15 cellular contexts compared by ENCODE assay signal in the genomic region with DNA sequence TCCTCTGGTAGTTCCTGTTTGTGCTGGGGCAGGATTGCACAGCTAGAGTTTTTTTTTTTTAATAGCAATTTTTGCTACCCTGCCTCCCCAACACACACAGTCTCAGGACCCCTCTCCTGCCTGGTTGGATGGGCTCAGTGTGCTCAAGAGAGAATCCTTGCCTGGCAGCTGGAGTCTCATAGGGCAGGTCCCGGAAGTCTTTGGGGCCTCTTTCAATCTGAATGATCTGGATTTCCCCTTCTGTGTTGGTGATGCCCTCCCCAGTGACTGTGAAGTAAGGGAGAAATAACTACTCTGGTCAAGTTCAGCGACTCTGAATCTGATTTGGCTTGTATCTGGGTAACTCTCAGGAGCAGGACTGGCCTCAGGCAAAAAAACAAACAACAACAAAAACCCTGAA.
A peak's percentile ranks its signal among the peaks of the same experiment; 100 is the strongest.
DNase-seq lines count a peak whose midpoint lies in the region; ATAC-seq, FAIRE-seq and TF ChIP-seq lines count a peak whose summit lies in the region.
"Had no signal": no experiment of that assay in that cellular context is flagged by ENCODE, and none has a peak within 500 bp of the region (broad histone marks: within the 10 kb centered on the region; RNA-seq: fewer than 3 reads in every experiment).

No MANE protein-coding gene starts in this region.

- H3K36me3 ChIP-seq in GM23338 (ENCODE audit: insufficient read depth), result no peaks in the 10 kb centered on the region
- H3K36me3 ChIP-seq: esophagus muscularis mucosa, heart right ventricle, suprapubic skin had no signal

- no peak overlapping the region for H3K27ac ChIP-seq in GM23338 (ENCODE audit: low read depth)
- H3K27ac ChIP-seq: esophagus muscularis mucosa, heart right ventricle, suprapubic skin had no signal

- TF ChIP-seq CTCF in GM23338 (conservative IDR thresholded peaks at IDR 0.05; ENCODE audit: low read depth in 2 of 2), result no peak

- H3K9me2 ChIP-seq in GM23338 (ENCODE audit: insufficient read depth), result 0 out of 2 replicates have a peak, but pooled peaks cover 3% of the 10 kb centered on the region
- H3K9me2 ChIP-seq: SK-N-SH had no signal

- intact Hi-C loops in left cardiac atrium (cut with DNase I), result no loop called here

- H3K27me3 ChIP-seq in GM23338 (ENCODE audit: insufficient read depth), result no peaks in the 10 kb centered on the region
- H3K27me3 ChIP-seq: esophagus muscularis mucosa, suprapubic skin had no signal

- no peak overlapping the region for H3K4me3 ChIP-seq in GM23338
- H3K4me3 ChIP-seq: esophagus muscularis mucosa, heart right ventricle, suprapubic skin had no signal

- peak overlapping the region; percentile 13; the same call in 1 of the 2 replicates for H3K27ac Mint-ChIP-seq in GM23338
- H3K27ac Mint-ChIP-seq: dendritic cell treated with granulocyte-macrophage colony-stimulating factor and Interleukin-4, amounts not matched to agents 40 ng/mL and 50 ng/mL, for 4 days had no signal

- H4K20me1 ChIP-seq in GM23338 (replicated peaks; ENCODE audit: insufficient read depth), result no peaks in the 10 kb centered on the region

- peak; percentile 80 for FAIRE-seq in GM12891 (lab: Jason Lieb, UNC)

- no peaks in the 10 kb centered on the region for H3K27me3 Mint-ChIP-seq in GM23338 (ENCODE audit: insufficient read depth, low read depth, poor library complexity)
- H3K27me3 Mint-ChIP-seq: dendritic cell treated with granulocyte-macrophage colony-stimulating factor and Interleukin-4, amounts not matched to agents 40 ng/mL and 50 ng/mL, for 4 days had no signal

- H3F3A ChIP-seq in GM23338 (replicated peaks; ENCODE audit: low read depth), result no peaks in the 10 kb centered on the region

- no peak overlapping the region for H3K4me2 ChIP-seq in GM23338
- H3K4me2 ChIP-seq: SK-N-SH had no signal

- H3K36me3 Mint-ChIP-seq in GM23338 (ENCODE audit: low read depth), result no peaks in the 10 kb centered on the region

- H3K9me3 Mint-ChIP-seq in GM23338, result no peaks in the 10 kb centered on the region

- no peaks in the 10 kb centered on the region for H3K4me1 ChIP-seq in GM23338 (ENCODE audit: insufficient read depth)
- H3K4me1 ChIP-seq: esophagus muscularis mucosa, heart right ventricle, suprapubic skin had no signal

- H3K4me3 Mint-ChIP-seq in GM23338, result no peak overlapping the region
- H3K4me3 Mint-ChIP-seq: dendritic cell treated with granulocyte-macrophage colony-stimulating factor and Interleukin-4, amounts not matched to agents 40 ng/mL and 50 ng/mL, for 4 days had no signal

- ATAC-seq in GM19043 (IDR thresholded peaks at IDR 0.05; ENCODE audit: low read depth, unreplicated experiment), result peak; percentile 57
- no peak for ATAC-seq in GM23338
- peak; percentile 79 for ATAC-seq in HG03354 (IDR thresholded peaks at IDR 0.05; ENCODE audit: poor library complexity, severe bottlenecking, unreplicated experiment)
- no peak for ATAC-seq in HG02884 (IDR thresholded peaks at IDR 0.05; ENCODE audit: unreplicated experiment)
- no peak for ATAC-seq in left cardiac atrium
- ATAC-seq: heart right ventricle had no signal

- H3K4me1 Mint-ChIP-seq in GM23338, result no peaks in the 10 kb centered on the region; the same call in 2 of the 3 replicates

- no peak overlapping the region for H2AFZ ChIP-seq in GM23338

- TF ChIP-seq POLR2A in GM12891 (IDR thresholded peaks at IDR 0.05; ENCODE audit: low read depth, low read length), result no peak

- DNase-seq in GM12891 (ENCODE audit: insufficient read length, low spot score), result no peak
- no peak for DNase-seq in GM23338 (ENCODE audit: low spot score)
- no peak for DNase-seq in left cardiac atrium
- no peak for DNase-seq in kidney tubule cell (ENCODE audit: low spot score)
- DNase-seq in NCI-H187 treated with DMSO at 0.1 percent for 48 hours (lab: John Stamatoyannopoulos, UW), result no peak
- DNase-seq: activated gamma-delta T cell treated with Interleukin-2 at 50 U/mL for 16 hours; heart right ventricle; SK-N-SH; stimulated activated CD4-positive, alpha-beta T cell treated with anti-CD3 and anti-CD28 coated beads, Interleukin-15, amount 100 ng/mL, for 24 hours had no signal

- H3K79me2 ChIP-seq in GM23338 (replicated peaks; ENCODE audit: insufficient read depth), result no peaks in the 10 kb centered on the region

TF ChIP-seq in GM12891, 5 proteins besides CTCF, POLR2A, EP300 and RAD21:
- TF ChIP-seq SPI1 (IDR thresholded peaks at IDR 0.05; ENCODE audit: low read depth, low read length) (peak; percentile 5; the same call in 1 of the 2 replicates), TAF1 (IDR thresholded peaks at IDR 0.05; ENCODE audit: low read depth, low read length) (no peak), POLR2AphosphoS5 (IDR thresholded peaks at IDR 0.05; ENCODE audit: low read depth, low read length) (no peak)
TF ChIP-seq in GM12891: peak in this region for 1.

TF ChIP-seq in GM23338, 12 proteins besides CTCF, POLR2A, EP300 and RAD21 (continues in another document):
- TF ChIP-seq, protein P1, sequence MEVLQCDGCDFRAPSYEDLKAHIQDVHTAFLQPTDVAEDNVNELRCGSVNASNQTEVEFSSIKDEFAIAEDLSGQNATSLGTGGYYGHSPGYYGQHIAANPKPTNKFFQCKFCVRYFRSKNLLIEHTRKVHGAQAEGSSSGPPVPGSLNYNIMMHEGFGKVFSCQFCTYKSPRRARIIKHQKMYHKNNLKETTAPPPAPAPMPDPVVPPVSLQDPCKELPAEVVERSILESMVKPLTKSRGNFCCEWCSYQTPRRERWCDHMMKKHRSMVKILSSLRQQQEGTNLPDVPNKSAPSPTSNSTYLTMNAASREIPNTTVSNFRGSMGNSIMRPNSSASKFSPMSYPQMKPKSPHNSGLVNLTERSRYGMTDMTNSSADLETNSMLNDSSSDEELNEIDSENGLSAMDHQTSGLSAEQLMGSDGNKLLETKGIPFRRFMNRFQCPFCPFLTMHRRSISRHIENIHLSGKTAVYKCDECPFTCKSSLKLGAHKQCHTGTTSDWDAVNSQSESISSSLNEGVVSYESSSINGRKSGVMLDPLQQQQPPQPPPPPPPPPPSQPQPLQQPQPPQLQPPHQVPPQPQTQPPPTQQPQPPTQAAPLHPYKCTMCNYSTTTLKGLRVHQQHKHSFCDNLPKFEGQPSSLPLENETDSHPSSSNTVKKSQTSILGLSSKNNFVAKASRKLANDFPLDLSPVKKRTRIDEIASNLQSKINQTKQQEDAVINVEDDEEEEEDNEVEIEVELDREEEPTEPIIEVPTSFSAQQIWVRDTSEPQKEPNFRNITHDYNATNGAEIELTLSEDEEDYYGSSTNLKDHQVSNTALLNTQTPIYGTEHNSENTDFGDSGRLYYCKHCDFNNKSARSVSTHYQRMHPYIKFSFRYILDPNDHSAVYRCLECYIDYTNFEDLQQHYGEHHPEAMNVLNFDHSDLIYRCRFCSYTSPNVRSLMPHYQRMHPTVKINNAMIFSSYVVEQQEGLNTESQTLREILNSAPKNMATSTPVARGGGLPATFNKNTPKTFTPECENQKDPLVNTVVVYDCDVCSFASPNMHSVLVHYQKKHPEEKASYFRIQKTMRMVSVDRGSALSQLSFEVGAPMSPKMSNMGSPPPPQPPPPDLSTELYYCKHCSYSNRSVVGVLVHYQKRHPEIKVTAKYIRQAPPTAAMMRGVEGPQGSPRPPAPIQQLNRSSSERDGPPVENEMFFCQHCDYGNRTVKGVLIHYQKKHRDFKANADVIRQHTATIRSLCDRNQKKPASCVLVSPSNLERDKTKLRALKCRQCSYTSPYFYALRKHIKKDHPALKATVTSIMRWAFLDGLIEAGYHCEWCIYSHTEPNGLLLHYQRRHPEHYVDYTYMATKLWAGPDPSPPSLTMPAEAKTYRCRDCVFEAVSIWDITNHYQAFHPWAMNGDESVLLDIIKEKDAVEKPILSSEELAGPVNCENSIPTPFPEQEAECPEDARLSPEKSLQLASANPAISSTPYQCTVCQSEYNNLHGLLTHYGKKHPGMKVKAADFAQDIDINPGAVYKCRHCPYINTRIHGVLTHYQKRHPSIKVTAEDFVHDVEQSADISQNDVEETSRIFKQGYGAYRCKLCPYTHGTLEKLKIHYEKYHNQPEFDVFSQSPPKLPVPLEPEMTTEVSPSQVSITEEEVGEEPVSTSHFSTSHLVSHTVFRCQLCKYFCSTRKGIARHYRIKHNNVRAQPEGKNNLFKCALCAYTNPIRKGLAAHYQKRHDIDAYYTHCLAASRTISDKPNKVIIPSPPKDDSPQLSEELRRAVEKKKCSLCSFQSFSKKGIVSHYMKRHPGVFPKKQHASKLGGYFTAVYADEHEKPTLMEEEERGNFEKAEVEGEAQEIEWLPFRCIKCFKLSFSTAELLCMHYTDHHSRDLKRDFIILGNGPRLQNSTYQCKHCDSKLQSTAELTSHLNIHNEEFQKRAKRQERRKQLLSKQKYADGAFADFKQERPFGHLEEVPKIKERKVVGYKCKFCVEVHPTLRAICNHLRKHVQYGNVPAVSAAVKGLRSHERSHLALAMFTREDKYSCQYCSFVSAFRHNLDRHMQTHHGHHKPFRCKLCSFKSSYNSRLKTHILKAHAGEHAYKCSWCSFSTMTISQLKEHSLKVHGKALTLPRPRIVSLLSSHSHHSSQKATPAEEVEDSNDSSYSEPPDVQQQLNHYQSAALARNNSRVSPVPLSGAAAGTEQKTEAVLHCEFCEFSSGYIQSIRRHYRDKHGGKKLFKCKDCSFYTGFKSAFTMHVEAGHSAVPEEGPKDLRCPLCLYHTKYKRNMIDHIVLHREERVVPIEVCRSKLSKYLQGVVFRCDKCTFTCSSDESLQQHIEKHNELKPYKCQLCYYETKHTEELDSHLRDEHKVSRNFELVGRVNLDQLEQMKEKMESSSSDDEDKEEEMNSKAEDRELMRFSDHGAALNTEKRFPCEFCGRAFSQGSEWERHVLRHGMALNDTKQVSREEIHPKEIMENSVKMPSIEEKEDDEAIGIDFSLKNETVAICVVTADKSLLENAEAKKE (CRISPR knock-in tag; IDR thresholded peaks at IDR 0.05), result no peak
- TF ChIP-seq ZNF331 (CRISPR knock-in tag; IDR thresholded peaks at IDR 0.05; ENCODE audit: low read depth), result no peak

Comparison
In these comparisons a context has a peak if more than half of its experiments do, and no peak if none do; other contexts are left out.
1. ATAC-seq: peak in GM19043 (single experiment) and HG03354 (single experiment); none in GM23338 (single experiment), HG02884 (single experiment) and left cardiac atrium (0 of 2).